In the genomic region with DNA sequence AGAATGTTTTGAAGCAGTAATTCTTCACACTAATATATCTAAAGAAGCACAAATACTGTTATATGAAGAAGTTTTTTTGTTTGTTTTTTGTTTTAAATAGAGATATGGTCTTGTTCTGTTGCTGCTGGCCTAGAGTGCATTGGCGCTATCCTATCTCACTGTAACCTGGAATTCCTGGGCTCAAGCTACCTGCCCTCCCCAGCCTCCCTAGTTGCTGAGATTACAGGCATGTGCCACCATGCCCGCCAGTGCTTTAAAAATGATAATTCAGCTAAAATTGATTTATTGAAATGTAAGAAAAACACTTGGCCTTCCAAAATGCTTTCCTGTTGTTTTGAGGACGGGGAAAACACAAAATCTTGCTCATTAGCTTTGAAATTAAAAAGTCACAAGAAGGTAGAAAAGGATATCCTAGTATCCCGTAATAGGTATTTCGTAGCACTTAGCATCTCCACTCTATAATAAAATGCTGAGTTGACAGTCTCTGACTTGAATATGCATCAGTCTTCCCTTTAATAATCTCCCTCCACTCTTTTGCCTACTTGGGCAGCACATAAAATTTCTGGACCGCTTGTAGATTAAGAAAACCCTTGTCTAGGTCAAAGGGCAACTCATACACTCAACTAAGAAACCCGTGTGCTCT, we compare ENCODE assay signal across 8 cellular contexts. TPM values are rescaled to one million over a fixed set of nuclear protein-coding genes. Genes with fewer than 3 reads are reported as not detected.
DNase-seq lines count a peak whose midpoint lies in the region; ATAC-seq and TF ChIP-seq lines count a peak whose summit lies in the region.

No MANE protein-coding gene starts in this region.

- H3K36me3 ChIP-seq in DOHH2 (ENCODE audit: control insufficient read depth, low read length) (peaks cover 16% of the 10 kb centered on the region), PC-3 (ENCODE audit: low read depth, low read length) (peaks cover 6% of the 10 kb centered on the region; the same call in 1 of the 2 replicates)

- peaks cover 2% of the 10 kb centered on the region for H3K36me3 Mint-ChIP-seq in progenitor cell of endocrine pancreas (ENCODE audit: insufficient read depth)

- ATAC-seq in PC-3 (no peak), GM21381 (IDR thresholded peaks at IDR 0.05; ENCODE audit: unreplicated experiment) (no peak)

- no peak overlapping the region for H3K27ac ChIP-seq in DOHH2 (ENCODE audit: low read depth, low read length)
- H3K27ac ChIP-seq in PC-3 (ENCODE audit: low read length): peak overlapping the region; percentile 73
- peak overlapping the region; percentile 84 for H3K27ac ChIP-seq in epithelial cell of prostate
- no peak overlapping the region for H3K27ac ChIP-seq in RWPE1

- peak overlapping the region; percentile 91 for H3K4me3 ChIP-seq in DOHH2 (ENCODE audit: low read length)
- H3K4me3 ChIP-seq in PC-3 (ENCODE audit: low read length): peak overlapping the region; percentile 89

- H3K4me1 ChIP-seq in DOHH2 (ENCODE audit: control insufficient read depth, low read length): peaks cover 27% of the 10 kb centered on the region
- H3K4me1 ChIP-seq in PC-3 (ENCODE audit: insufficient read depth, low read length): peaks cover 29% of the 10 kb centered on the region

- H3K4me3 Mint-ChIP-seq in progenitor cell of endocrine pancreas (ENCODE audit: low read depth): peak overlapping the region; percentile 78

- no peak for DNase-seq in PC-3
- DNase-seq in epithelial cell of prostate (ENCODE audit: low read depth, low spot score): no peak
- no peak for DNase-seq in progenitor cell of endocrine pancreas (ENCODE audit: low spot score, unreplicated experiment)
- no peak for DNase-seq in RWPE1 (ENCODE audit: low spot score)
- no peak for DNase-seq in mucosa of gallbladder (ENCODE audit: low spot score)
- DNase-seq in Kasumi-1 (lab: John Stamatoyannopoulos, UW): no peak

- TF ChIP-seq CTCF in DOHH2 (IDR thresholded peaks at IDR 0.05; ENCODE audit: low read depth, low read length, poor library complexity, severe bottlenecking) (no peak), PC-3 (conservative IDR thresholded peaks at IDR 0.05; ENCODE audit: low read depth, low read length) (no peak), progenitor cell of endocrine pancreas (IDR thresholded peaks at IDR 0.05; ENCODE audit: unreplicated experiment) (no peak), RWPE1 (conservative IDR thresholded peaks at IDR 0.05; ENCODE audit: low read depth) (no peak)

- H2AFZ ChIP-seq in PC-3 (ENCODE audit: low read length): no peak overlapping the region

- peaks cover 10% of the 10 kb centered on the region for H3K27me3 Mint-ChIP-seq in progenitor cell of endocrine pancreas

- peaks cover 44% of the 10 kb centered on the region for H3K79me2 ChIP-seq in DOHH2 (ENCODE audit: control insufficient read depth, low read length)
- peaks cover 48% of the 10 kb centered on the region for H3K79me2 ChIP-seq in PC-3 (ENCODE audit: low read length)

- peaks cover 36% of the 10 kb centered on the region for H3K4me1 Mint-ChIP-seq in progenitor cell of endocrine pancreas (ENCODE audit: low read depth)

- POLR2A ChIA-PET in PC-3 (lab: Charles Lee; ENCODE audit: unreplicated experiment) (no interaction called here), RWPE1 (lab: Yijun Ruan, JAX; ENCODE audit: low non-redundant PET) (no interaction called here)

- BruUV-seq in PC-3 (replicated peaks; lab: Mats Ljungman, UMichigan): no TSS peak

- H3K9me3 Mint-ChIP-seq in progenitor cell of endocrine pancreas (ENCODE audit: low read depth): no peaks in the 10 kb centered on the region

- H3K4me2 ChIP-seq in DOHH2 (ENCODE audit: low read length): peak overlapping the region; percentile 93
- peak overlapping the region; percentile 81 for H3K4me2 ChIP-seq in PC-3 (ENCODE audit: low read length)

- H3K27ac Mint-ChIP-seq in progenitor cell of endocrine pancreas: peak overlapping the region; percentile 90

- CTCF ChIA-PET in PC-3 (lab: Charles Lee): no interaction called here
- CTCF ChIA-PET in RWPE1 (lab: Yijun Ruan, JAX): no interaction called here

- no peaks in the 10 kb centered on the region for H3K9me3 ChIP-seq in DOHH2 (ENCODE audit: control insufficient read depth, insufficient read depth, low read length)
- H3K9me3 ChIP-seq in PC-3 (ENCODE audit: low read length): no peaks in the 10 kb centered on the region

- no peaks in the 10 kb centered on the region for H4K20me1 ChIP-seq in DOHH2 (ENCODE audit: control insufficient read depth, insufficient read depth, low read depth, low read length)
- no peaks in the 10 kb centered on the region for H4K20me1 ChIP-seq in PC-3 (ENCODE audit: low read length)

- H3F3A ChIP-seq in DOHH2 (ENCODE audit: control insufficient read depth, insufficient read depth) (no peaks in the 10 kb centered on the region), PC-3 (ENCODE audit: low read length, unreplicated experiment) (peaks cover 7% of the 10 kb centered on the region)

- intact Hi-C loops in PC-3 (cut with micrococcal nuclease): loop anchor here (5.0 kb wide), 2 partner anchors 45 to 95 kb away; a partner anchor contains a TSS

- H3K27me3 ChIP-seq in DOHH2 (ENCODE audit: control insufficient read depth, low read length) (no peaks in the 10 kb centered on the region), PC-3 (ENCODE audit: low read length) (no peaks in the 10 kb centered on the region)

- H3K9ac ChIP-seq in PC-3 (ENCODE audit: low read length): peak overlapping the region; percentile 95; the same call in 1 of the 2 replicates

- H3K9me2 ChIP-seq in DOHH2 (replicated peaks; ENCODE audit: control insufficient read depth, low read length): no peaks in the 10 kb centered on the region
- H3K9me2 ChIP-seq in PC-3 (replicated peaks; ENCODE audit: low read length): no peaks in the 10 kb centered on the region

RNA-seq across cellular contexts. Expression of a gene that starts 1.4 kb away (rescaled TPM):
- total RNA-seq in PC-3 (2014; rRNA removed) (3.1 and 3.6 TPM in 2 replicates), progenitor cell of endocrine pancreas (14.5 and 14.8 TPM in 2 replicates), mucosa of gallbladder (18.9 TPM)

Comparison
In these comparisons a context has a peak if more than half of its experiments do, and no peak if none do; other contexts are left out.
1. H3K27ac ChIP-seq: peak in PC-3 (single experiment) and epithelial cell of prostate (single experiment); none in DOHH2 (single experiment) and RWPE1 (single experiment).